28 cellular contexts compared by ENCODE assay signal in genomic region chr2:60321816-60322215, GRCh38.
"Had no signal": no experiment of that assay in that cellular context is flagged by ENCODE, and none has a peak within 500 bp of the region (broad histone marks: within the 10 kb centered on the region; RNA-seq: fewer than 3 reads in every experiment).

No MANE protein-coding gene starts in this region.

- H3K27me3 ChIP-seq: testis, thyroid gland, transverse colon, upper lobe of left lung had no signal

- H3K36me3 ChIP-seq: heart left ventricle, left lung, stomach, thyroid gland, transverse colon, upper lobe of left lung had no signal

- H3K36me3 Mint-ChIP-seq: immature natural killer cell; natural killer cell treated with Interleukin-12 subunit alpha and Interleukin-12 subunit beta and Interleukin-15 and Interleukin-18, amount 100 ng/mL, for 72 hours had no signal

- H3K9me3 ChIP-seq: testis, thyroid gland, upper lobe of left lung had no signal

- H3K4me3 ChIP-seq: heart left ventricle, left lung, lung, mucosa of descending colon, skin epidermis, stomach, testis, thyroid gland, transverse colon, upper lobe of left lung had no signal

- H3K4me3 Mint-ChIP-seq: immature natural killer cell; naive thymus-derived CD4-positive, alpha-beta T cell; natural killer cell treated with Interleukin-12 subunit alpha and Interleukin-12 subunit beta and Interleukin-15 and Interleukin-18, amount 100 ng/mL, for 72 hours; stimulated activated naive B cell treated with anti-CD40 and anti-IgM and Interleukin-4, amounts not matched to agents 10 μg/mL and 1 μg/mL and 100 μg/mL, for 72 hours had no signal

- ATAC-seq: heart left ventricle; left colon; left lung; mucosa of descending colon; naive thymus-derived CD4-positive, alpha-beta T cell; natural killer cell treated with Interleukin-12 subunit alpha and Interleukin-12 subunit beta and Interleukin-15 and Interleukin-18, amount 100 ng/mL, for 72 hours; right cardiac atrium; sciatic nerve; stimulated activated naive B cell treated with anti-CD40 and anti-IgM and Interleukin-4, amounts not matched to agents 10 μg/mL and 1 μg/mL and 100 μg/mL, for 72 hours; stimulated activated naive CD8-positive, alpha-beta T cell treated with anti-CD3 and anti-CD28 coated beads, Interleukin-15, Interleukin-2, amounts not matched to agents 100 U/mL and 50 U/mL, for 24 hours had no signal

- H3K27me3 Mint-ChIP-seq: stimulated activated naive B cell treated with anti-CD40 and anti-IgM and Interleukin-4, amounts not matched to agents 10 μg/mL and 1 μg/mL and 100 μg/mL, for 72 hours had no signal

- H3K27ac Mint-ChIP-seq: immature natural killer cell; naive thymus-derived CD4-positive, alpha-beta T cell; natural killer cell treated with Interleukin-12 subunit alpha and Interleukin-12 subunit beta and Interleukin-15 and Interleukin-18, amount 100 ng/mL, for 72 hours; stimulated activated naive B cell treated with anti-CD40 and anti-IgM and Interleukin-4, amounts not matched to agents 10 μg/mL and 1 μg/mL and 100 μg/mL, for 72 hours had no signal

- H3K4me1 ChIP-seq: left lung, parathyroid adenoma, stomach, testis, thyroid gland had no signal

- H3K4me1 Mint-ChIP-seq: immature natural killer cell had no signal

- H3K27ac ChIP-seq: heart left ventricle, left lung, parathyroid adenoma, skin epidermis, stomach, testis, thyroid gland, transverse colon, upper lobe of left lung had no signal

- DNase-seq: heart left ventricle; hypothalamus; immature natural killer cell; kidney; left colon; left lung; mesendoderm; midbrain; mucosa of descending colon; naive thymus-derived CD4-positive, alpha-beta T cell; nucleus accumbens; right cardiac atrium; stimulated activated CD4-positive, alpha-beta T cell treated with anti-CD3 and anti-CD28 coated beads, Interleukin-12 subunit alpha, Interleukin-12 subunit beta, amount 100 ng/mL, for 4 hours; stimulated activated CD4-positive, alpha-beta T cell treated with anti-CD3 and anti-CD28 coated beads, Interleukin-15, amount 100 ng/mL, for 24 hours; stimulated activated CD4-positive, alpha-beta T cell treated with anti-CD3 and anti-CD28 coated beads, Interleukin-2, amount 100 ng/mL, for 24 hours; stimulated activated CD4-positive, alpha-beta T cell treated with anti-CD3 and anti-CD28 coated beads, Interleukin-4, amount 100 ng/mL, for 1 hour; stimulated activated naive B cell treated with anti-CD40 and anti-IgM and Interleukin-4, amounts not matched to agents 10 μg/mL and 1 μg/mL and 100 μg/mL, for 72 hours; stimulated activated naive CD8-positive, alpha-beta T cell treated with anti-CD3 and anti-CD28 coated beads, Interleukin-15, Interleukin-2, amounts not matched to agents 100 U/mL and 50 U/mL, for 24 hours; stomach; testis; thyroid gland; transverse colon; upper lobe of left lung had no signal
